13 cellular contexts compared by ENCODE assay signal in the genomic region with DNA sequence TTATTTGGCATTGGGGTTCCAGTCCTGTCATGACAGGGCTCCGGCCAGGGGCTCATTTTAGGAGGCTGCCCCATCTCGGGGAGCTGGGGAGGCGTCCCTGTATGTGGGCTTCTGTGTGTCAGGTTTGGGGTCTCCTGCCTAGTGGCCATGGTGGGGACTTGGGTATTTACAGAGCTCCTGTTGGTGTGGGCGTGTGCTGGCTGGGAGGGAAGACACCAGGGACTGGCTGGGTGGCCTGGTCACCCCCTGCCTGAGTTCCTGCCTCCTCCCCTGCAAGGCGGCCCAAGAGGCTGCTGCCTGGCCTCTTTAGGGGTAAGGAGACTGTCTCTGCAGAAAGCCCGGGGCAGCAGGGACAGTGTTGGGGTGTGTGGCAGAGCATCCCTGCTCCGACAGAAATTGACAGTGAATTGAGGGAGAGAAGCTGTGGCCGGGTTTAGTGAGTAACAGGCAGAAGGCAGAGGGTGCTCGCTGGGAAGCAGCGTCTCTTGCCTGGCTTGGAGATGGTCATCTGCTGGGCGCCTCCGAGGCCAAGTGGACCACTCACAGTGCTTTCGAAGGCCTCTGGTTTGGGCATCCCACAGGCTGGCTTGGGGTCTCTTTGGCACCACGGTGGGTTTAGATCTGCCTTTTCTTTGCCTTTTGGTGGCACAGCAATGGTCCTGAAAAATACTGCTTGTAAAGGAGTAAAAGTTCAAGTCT. TPM values are rescaled to one million over a fixed set of nuclear protein-coding genes. Genes with fewer than 3 reads are reported as not detected.
DNase-seq lines count a peak whose midpoint lies in the region; ATAC-seq and TF ChIP-seq lines count a peak whose summit lies in the region.
"Had no signal": no experiment of that assay in that cellular context is flagged by ENCODE, and none has a peak within 500 bp of the region (broad histone marks: within the 10 kb centered on the region; RNA-seq: fewer than 3 reads in every experiment).

No MANE protein-coding gene starts in this region.

- WGBS in right cardiac atrium: 74% methylated on average over 14 of the region's 14 CpGs

- H3K79me2 ChIP-seq in GM23338 (replicated peaks; ENCODE audit: insufficient read depth): peaks cover 46% of the 10 kb centered on the region

- peak overlapping the region; percentile 92 to 100 (median 98) for H3K4me2 ChIP-seq in BLaER1 treated with 17β-estradiol and CSF1 and Interleukin-3, amounts not matched to agents 10 nM and 100 nM
- no peak overlapping the region for H3K4me2 ChIP-seq in GM23338

- peaks cover 7% of the 10 kb centered on the region for H3K36me3 Mint-ChIP-seq in activated T-helper 1 cell treated with anti-CD3 and anti-CD28 coated beads, Interleukin-12 subunit alpha, Interleukin-12 subunit beta, Interleukin-2, Interleukin-4 antibody, amounts not matched to agents 30 ng/mL and 10 ng/mL and 1 ng/mL, durations not matched to agents 14 hours and 24 hours and 36 hours (ENCODE audit: low read depth)
- H3K36me3 Mint-ChIP-seq in GM23338 (ENCODE audit: low read depth): no peaks in the 10 kb centered on the region

- no peak overlapping the region for H3K27ac Mint-ChIP-seq in activated T-helper 1 cell treated with anti-CD3 and anti-CD28 coated beads, Interleukin-12 subunit alpha, Interleukin-12 subunit beta, Interleukin-2, Interleukin-4 antibody, amounts not matched to agents 30 ng/mL and 10 ng/mL and 1 ng/mL, durations not matched to agents 14 hours and 24 hours and 36 hours
- H3K27ac Mint-ChIP-seq in GM23338: no peak overlapping the region

- peaks cover 27 to 69% (median 58%) of the 10 kb centered on the region in 11 experiments; a peak in 21 of 22 replicates for H4K20me1 ChIP-seq in BLaER1 treated with 17β-estradiol and CSF1 and Interleukin-3, amounts not matched to agents 10 nM and 100 nM
- H4K20me1 ChIP-seq in GM23338 (replicated peaks; ENCODE audit: insufficient read depth): peaks cover 4% of the 10 kb centered on the region; the same call in 1 of the 2 replicates

- H3K9me2 ChIP-seq in GM23338 (ENCODE audit: insufficient read depth): no peaks in the 10 kb centered on the region

- ATAC-seq in right cardiac atrium (no peak), SK-N-SH treated with all-trans-retinoic acid at 6 μM for 48 hours (no peak), GM23338 (no peak)
- ATAC-seq: gastroesophageal sphincter had no signal

- peak overlapping the region in 7 of 10 experiments; percentile 7 to 92 (median 88); a peak in 11 of 20 replicates for H3K4me3 ChIP-seq in BLaER1 treated with 17β-estradiol and CSF1 and Interleukin-3, amounts not matched to agents 10 nM and 100 nM
- H3K4me3 ChIP-seq in right cardiac atrium (ENCODE audit: low read length) (no peak overlapping the region), GM23338 (no peak overlapping the region)

- no peak for DNase-seq in activated T-helper 1 cell treated with anti-CD3 and anti-CD28 coated beads, Interleukin-12 subunit alpha, Interleukin-12 subunit beta, Interleukin-2, Interleukin-4 antibody, amounts not matched to agents 30 ng/mL and 10 ng/mL and 1 ng/mL, durations not matched to agents 14 hours and 24 hours and 36 hours (ENCODE audit: low spot score)
- DNase-seq in right cardiac atrium: peak in 2 of 3 donors; percentile 35 to 49
- DNase-seq in posterior vena cava (ENCODE audit: low spot score): peak; percentile 74
- no peak for DNase-seq in NCI-H226
- no peak for DNase-seq in NCI-H1092 (lab: John Stamatoyannopoulos, UW)
- DNase-seq in GM23338 (ENCODE audit: low spot score): no peak
- DNase-seq: activated gamma-delta T cell; mammary epithelial cell; stimulated activated CD4-positive, alpha-beta T cell treated with anti-CD3 and anti-CD28 coated beads, Interleukin-12 subunit alpha, Interleukin-12 subunit beta, amount 100 ng/mL, for 4 hours had no signal

- H3K4me3 Mint-ChIP-seq in activated T-helper 1 cell treated with anti-CD3 and anti-CD28 coated beads, Interleukin-12 subunit alpha, Interleukin-12 subunit beta, Interleukin-2, Interleukin-4 antibody, amounts not matched to agents 30 ng/mL and 10 ng/mL and 1 ng/mL, durations not matched to agents 14 hours and 24 hours and 36 hours: peak overlapping the region; percentile 95
- H3K4me3 Mint-ChIP-seq in GM23338: no peak overlapping the region

- peak overlapping the region in 9 of 11 experiments; percentile 47 to 96 (median 91); a peak in 18 of 22 replicates for H3K9ac ChIP-seq in BLaER1 treated with 17β-estradiol and CSF1 and Interleukin-3, amounts not matched to agents 10 nM and 100 nM

- intact Hi-C loops in activated T-helper 1 cell treated with anti-CD3 and anti-CD28 coated beads, Interleukin-12 subunit alpha, Interleukin-12 subunit beta, Interleukin-2, Interleukin-4 antibody, amounts not matched to agents 30 ng/mL and 10 ng/mL and 1 ng/mL, durations not matched to agents 14 hours and 24 hours and 36 hours (cut with micrococcal nuclease): loop anchor here (5.0 kb wide), 1 partner anchor 543 kb away; no protein-coding TSS in a partner anchor
- intact Hi-C loops in right cardiac atrium (cut with DNase I) (loop anchor here in 2 of 4 donors (10.0 kb wide), 2 partner anchors 95 to 155 kb away; partner anchors contain the start of gene CERK (in 1 of the 2)), posterior vena cava (cut with DNase I) (no loop called here)

- H3K4me1 Mint-ChIP-seq in activated T-helper 1 cell treated with anti-CD3 and anti-CD28 coated beads, Interleukin-12 subunit alpha, Interleukin-12 subunit beta, Interleukin-2, Interleukin-4 antibody, amounts not matched to agents 30 ng/mL and 10 ng/mL and 1 ng/mL, durations not matched to agents 14 hours and 24 hours and 36 hours (ENCODE audit: low read depth): peaks cover 51% of the 10 kb centered on the region
- H3K4me1 Mint-ChIP-seq in GM23338: peaks cover 56% of the 10 kb centered on the region

- TF ChIP-seq CTCF in GM23338 (conservative IDR thresholded peaks at IDR 0.05; ENCODE audit: low read depth in 2 of 2): no peak

- no peaks in the 10 kb centered on the region for H3K27me3 Mint-ChIP-seq in activated T-helper 1 cell treated with anti-CD3 and anti-CD28 coated beads, Interleukin-12 subunit alpha, Interleukin-12 subunit beta, Interleukin-2, Interleukin-4 antibody, amounts not matched to agents 30 ng/mL and 10 ng/mL and 1 ng/mL, durations not matched to agents 14 hours and 24 hours and 36 hours (ENCODE audit: insufficient read depth)
- peaks cover 23% of the 10 kb centered on the region for H3K27me3 Mint-ChIP-seq in GM23338 (ENCODE audit: insufficient read depth, low read depth, poor library complexity)

- no peak overlapping the region for H2AFZ ChIP-seq in GM23338

- H3K9me3 ChIP-seq in BLaER1 treated with 17β-estradiol and CSF1 and Interleukin-3, amounts not matched to agents 10 nM and 100 nM (replicated peaks in 1 of 11): no peaks in the 10 kb centered on the region
- H3K9me3 ChIP-seq in right cardiac atrium (ENCODE audit: control insufficient read depth, low read length): no peaks in the 10 kb centered on the region
- H3K9me3 ChIP-seq: gastroesophageal sphincter had no signal

- H3K27ac ChIP-seq in BLaER1 treated with 17β-estradiol and CSF1 and Interleukin-3, amounts not matched to agents 10 nM and 100 nM: peak overlapping the region in 8 of 11 experiments; percentile 0 to 89 (median 64); a peak in 12 of 22 replicates
- peak overlapping the region; percentile 81 for H3K27ac ChIP-seq in right cardiac atrium (ENCODE audit: low read length)
- no peak overlapping the region for H3K27ac ChIP-seq in GM23338 (ENCODE audit: low read depth)
- H3K27ac ChIP-seq: VCaP had no signal

- peaks cover 0 to 9% (median 0%) of the 10 kb centered on the region in 11 experiments; a peak in 3 of 22 replicates for H3K27me3 ChIP-seq in BLaER1 treated with 17β-estradiol and CSF1 and Interleukin-3, amounts not matched to agents 10 nM and 100 nM
- H3K27me3 ChIP-seq in right cardiac atrium (ENCODE audit: control insufficient read depth, insufficient read depth): no peaks in the 10 kb centered on the region
- peaks cover 12% of the 10 kb centered on the region for H3K27me3 ChIP-seq in GM23338 (ENCODE audit: insufficient read depth)
- H3K27me3 ChIP-seq: gastroesophageal sphincter had no signal

- no peaks in the 10 kb centered on the region for H3K9me3 Mint-ChIP-seq in activated T-helper 1 cell treated with anti-CD3 and anti-CD28 coated beads, Interleukin-12 subunit alpha, Interleukin-12 subunit beta, Interleukin-2, Interleukin-4 antibody, amounts not matched to agents 30 ng/mL and 10 ng/mL and 1 ng/mL, durations not matched to agents 14 hours and 24 hours and 36 hours
- no peaks in the 10 kb centered on the region for H3K9me3 Mint-ChIP-seq in GM23338

- no peaks in the 10 kb centered on the region for H3F3A ChIP-seq in GM23338 (replicated peaks; ENCODE audit: low read depth)

- peaks cover 0 to 6% (median 0%) of the 10 kb centered on the region in 11 experiments; a peak in 1 of 22 replicates for H3K36me3 ChIP-seq in BLaER1 treated with 17β-estradiol and CSF1 and Interleukin-3, amounts not matched to agents 10 nM and 100 nM
- H3K36me3 ChIP-seq in GM23338 (ENCODE audit: insufficient read depth): no peaks in the 10 kb centered on the region
- H3K36me3 ChIP-seq: gastroesophageal sphincter had no signal

- peaks cover 66 to 92% (median 90%) of the 10 kb centered on the region in 10 experiments for H3K4me1 ChIP-seq in BLaER1 treated with 17β-estradiol and CSF1 and Interleukin-3, amounts not matched to agents 10 nM and 100 nM
- H3K4me1 ChIP-seq in right cardiac atrium (ENCODE audit: control insufficient read depth, insufficient read depth, low read length) (peaks cover 24% of the 10 kb centered on the region), GM23338 (ENCODE audit: insufficient read depth) (peaks cover 22% of the 10 kb centered on the region; the same call in 1 of the 2 replicates)

TF ChIP-seq in SK-N-SH treated with all-trans-retinoic acid at 6 μM for 48 hours, 23 proteins besides CTCF, POLR2A, EP300 and RAD21:
- no peak for TF ChIP-seq ZFP30 (CRISPR knock-in tag; IDR thresholded peaks at IDR 0.05)

TF ChIP-seq in GM23338, 12 proteins besides CTCF, POLR2A, EP300 and RAD21 (continues in another document):
- TF ChIP-seq ZNF114 (CRISPR knock-in tag; IDR thresholded peaks at IDR 0.05): no peak

RNA-seq across cellular contexts. Expression of gene GRAMD4, which starts 40.3 kb away (rescaled TPM):
- total RNA-seq in activated T-helper 1 cell treated with anti-CD3 and anti-CD28 coated beads, Interleukin-12 subunit alpha, Interleukin-12 subunit beta, Interleukin-2, Interleukin-4 antibody, amounts not matched to agents 30 ng/mL and 10 ng/mL and 1 ng/mL, durations not matched to agents 14 hours and 24 hours and 36 hours: 87.1 and 90.6 TPM in 2 replicates
- 100 to 1,000 TPM in 1 of 4 donors, 10 to 100 TPM in 3; 74.3 to 106 (median 88.5) TPM for total RNA-seq in right cardiac atrium
- polyA plus RNA-seq in right cardiac atrium: 31.6 TPM
- total RNA-seq in posterior vena cava: 10 to 100 TPM; 15.9 to 18.6 TPM
- 19.7 and 81.8 TPM in 2 replicates for total RNA-seq in GM23338 (2014; rRNA removed; shearing (Covaris generic))
- 2.7 and 3.1 TPM in 2 replicates for polyA plus RNA-seq in GM23338 (2016; fragmentation: Nextera tagmentation; extraction: Ambion mirVana)

RNA-seq across cellular contexts. Expression of gene CELSR1, which starts 42.5 kb away (rescaled TPM):
- total RNA-seq in activated T-helper 1 cell treated with anti-CD3 and anti-CD28 coated beads, Interleukin-12 subunit alpha, Interleukin-12 subunit beta, Interleukin-2, Interleukin-4 antibody, amounts not matched to agents 30 ng/mL and 10 ng/mL and 1 ng/mL, durations not matched to agents 14 hours and 24 hours and 36 hours: 0.39 and 0.44 TPM in 2 replicates
- total RNA-seq in right cardiac atrium: 1 to 10 TPM; 5.5 to 7.9 (median 6.5) TPM
- polyA plus RNA-seq in right cardiac atrium: 5.6 TPM
- 1 to 10 TPM; 2.6 to 2.8 TPM for total RNA-seq in posterior vena cava
- 20.4 and 21.0 TPM in 2 replicates for total RNA-seq in GM23338 (2014; rRNA removed; shearing (Covaris generic))
- polyA plus RNA-seq in GM23338 (2016; fragmentation: Nextera tagmentation; extraction: Ambion mirVana): 4.8 and 6.1 TPM in 2 replicates

Comparison
In these comparisons a context has a peak if more than half of its experiments do, and no peak if none do; other contexts are left out.
1. H3K4me3 ChIP-seq: peak in BLaER1 treated with 17β-estradiol and CSF1 and Interleukin-3, amounts not matched to agents 10 nM and 100 nM (7 of 10); none in right cardiac atrium (single experiment) and GM23338 (single experiment).
2. DNase-seq: peak in right cardiac atrium (2 of 3) and posterior vena cava (single experiment); none in activated T-helper 1 cell treated with anti-CD3 and anti-CD28 coated beads, Interleukin-12 subunit alpha, Interleukin-12 subunit beta, Interleukin-2, Interleukin-4 antibody, amounts not matched to agents 30 ng/mL and 10 ng/mL and 1 ng/mL, durations not matched to agents 14 hours and 24 hours and 36 hours (single experiment), NCI-H226 (single experiment), NCI-H1092 (single experiment) and GM23338 (single experiment).